In genomic region chr2:159783559-159783958, GRCh38 we compare ENCODE assay signal across 9 cellular contexts.
"Had no signal": no experiment of that assay in that cellular context is flagged by ENCODE, and none has a peak within 500 bp of the region (broad histone marks: within the 10 kb centered on the region; RNA-seq: fewer than 3 reads in every experiment).

No MANE protein-coding gene starts in this region.

- ATAC-seq: HCT116 had no signal

- H3K27ac Mint-ChIP-seq: HFFc6, IgD-negative memory B cell had no signal

- DNase-seq: GM23248, H9, HFFc6, KG1 had no signal

- H3K27me3 Mint-ChIP-seq: IgD-negative memory B cell had no signal

- H3K36me3 Mint-ChIP-seq: IgD-negative memory B cell had no signal

- H3K9me3 Mint-ChIP-seq: H9, HFFc6, IgD-negative memory B cell had no signal

- H2AFZ ChIP-seq: GM23248 had no signal

- H3K27ac ChIP-seq: GM23248 had no signal

- H3K4me3 Mint-ChIP-seq: H9, HFFc6, IgD-negative memory B cell had no signal

- H3K4me3 ChIP-seq: GM23248 had no signal

- FAIRE-seq: H1, H54, HepG2 had no signal
